Comparison of ENCODE assay signal across 14 cellular contexts in genomic region chr4:6963139-6963611, GRCh38. TPM values are rescaled to one million over a fixed set of nuclear protein-coding genes. Genes with fewer than 3 reads are reported as not detected.
A peak's percentile ranks its signal among the peaks of the same experiment; 100 is the strongest.
DNase-seq lines count a peak whose midpoint lies in the region; TF ChIP-seq lines count a peak whose summit lies in the region.
"Had no signal": no experiment of that assay in that cellular context is flagged by ENCODE, and none has a peak within 500 bp of the region (broad histone marks: within the 10 kb centered on the region; RNA-seq: fewer than 3 reads in every experiment).

No MANE protein-coding gene starts in this region.

- H3K9ac ChIP-seq in neural progenitor cell (no peak overlapping the region), trophoblast cell (ENCODE audit: low read length) (no peak overlapping the region)

- H2BK120ac ChIP-seq in trophoblast cell (ENCODE audit: insufficient read depth, low read length, poor library complexity), result no peak overlapping the region

- H4K91ac ChIP-seq in trophoblast cell (ENCODE audit: low read depth, low read length), result no peak overlapping the region

- H3K14ac ChIP-seq in trophoblast cell (ENCODE audit: low read length), result no peak overlapping the region

- no peak for TF ChIP-seq CTCF in neural progenitor cell (IDR thresholded peaks at IDR 0.05)

- H3K4me3 ChIP-seq in neural progenitor cell (peak overlapping the region; percentile 26), trophoblast cell (ENCODE audit: low read depth, low read length) (no peak overlapping the region)
- H3K4me3 ChIP-seq: suprapubic skin had no signal

- WGBS in trophoblast cell (ENCODE audit: extremely low coverage, insufficient coverage, insufficient read length), result no CpG with 5 or more reads among the region's 12 CpGs

- no peaks in the 10 kb centered on the region for H3K79me1 ChIP-seq in trophoblast cell (ENCODE audit: low read length)

- H3K4me2 ChIP-seq in neural progenitor cell, result peak overlapping the region; percentile 78
- no peak overlapping the region for H3K4me2 ChIP-seq in trophoblast cell (ENCODE audit: low read length)

- H2AK5ac ChIP-seq in trophoblast cell (ENCODE audit: low read length), result no peak overlapping the region

- DNase-seq in COLO668 (lab: John Stamatoyannopoulos, UW; ENCODE audit: unreplicated experiment), result peak; percentile 64
- peak; percentile 50 for DNase-seq in HuH-7.5 (ENCODE audit: low spot score)
- peak; percentile 57 for DNase-seq in dermis blood vessel endothelial cell
- DNase-seq in neural progenitor cell (ENCODE audit: low spot score), result no peak
- DNase-seq in NCI-H1105 (lab: John Stamatoyannopoulos, UW), result no peak
- DNase-seq in NCI-H1436 (lab: John Stamatoyannopoulos, UW), result no peak
- no peak for DNase-seq in cerebellar cortex (ENCODE audit: low spot score)
- no peak for DNase-seq in trophoblast cell
- DNase-seq: DMS79 treated with DMSO at 0.1 percent for 48 hours; effector memory CD8-positive, alpha-beta T cell; naive thymus-derived CD4-positive, alpha-beta T cell; NCI-H526 treated with DMSO at 0.1 percent for 48 hours had no signal

- no peak overlapping the region for H3K4me3 Mint-ChIP-seq in neural progenitor cell
- H3K4me3 Mint-ChIP-seq: T-helper 1 cell treated with Interleukin-12 subunit alpha and Interleukin-12 subunit beta and Interleukin-4 antibody, amounts not matched to agents 30 μg/mL and 1 μg/mL, for 36 hours had no signal

- no peak overlapping the region for H3K23ac ChIP-seq in trophoblast cell (ENCODE audit: low read length)

- peak overlapping the region; percentile 72 for H3K27ac ChIP-seq in neural progenitor cell
- H3K27ac ChIP-seq in trophoblast cell (ENCODE audit: low read depth, low read length), result no peak overlapping the region
- H3K27ac ChIP-seq: suprapubic skin had no signal

- H3K9me3 Mint-ChIP-seq in neural progenitor cell, result no peaks in the 10 kb centered on the region
- H3K9me3 Mint-ChIP-seq: effector memory CD8-positive, alpha-beta T cell; naive thymus-derived CD4-positive, alpha-beta T cell; T-helper 1 cell treated with Interleukin-12 subunit alpha and Interleukin-12 subunit beta and Interleukin-4 antibody, amounts not matched to agents 30 μg/mL and 1 μg/mL, for 36 hours had no signal

- no peak overlapping the region for H4K8ac ChIP-seq in trophoblast cell (ENCODE audit: low read depth, low read length)

- no peak overlapping the region for H3K18ac ChIP-seq in trophoblast cell (ENCODE audit: low read length)

- H3K79me2 ChIP-seq in neural progenitor cell (ENCODE audit: low read depth) (peaks cover 74% of the 10 kb centered on the region), trophoblast cell (ENCODE audit: control insufficient read depth, insufficient read depth, low read length, poor library complexity) (no peaks in the 10 kb centered on the region)

- H3K27ac Mint-ChIP-seq in neural progenitor cell, result no peak overlapping the region
- H3K27ac Mint-ChIP-seq: T-helper 1 cell treated with Interleukin-12 subunit alpha and Interleukin-12 subunit beta and Interleukin-4 antibody, amounts not matched to agents 30 μg/mL and 1 μg/mL, for 36 hours had no signal

- H3K36me3 ChIP-seq in neural progenitor cell, result no peaks in the 10 kb centered on the region
- peaks cover 3 to 5% of the 10 kb centered on the region in 2 experiments for H3K36me3 ChIP-seq in trophoblast cell (ENCODE audit: control insufficient read depth in 1 of 2, insufficient read depth in 2 of 2, low read length in 2 of 2)

- H3K27me3 Mint-ChIP-seq in neural progenitor cell (ENCODE audit: insufficient read depth, low read depth), result peaks cover 4% of the 10 kb centered on the region
- H3K27me3 Mint-ChIP-seq: effector memory CD8-positive, alpha-beta T cell; naive thymus-derived CD4-positive, alpha-beta T cell had no signal

- no peak overlapping the region for H2BK12ac ChIP-seq in trophoblast cell (ENCODE audit: low read length)

- H3F3A ChIP-seq in neural progenitor cell (ENCODE audit: low read depth), result peaks cover 23% of the 10 kb centered on the region

- H3K4me1 Mint-ChIP-seq in neural progenitor cell, result peaks cover 51% of the 10 kb centered on the region

- no peaks in the 10 kb centered on the region for H3K27me3 ChIP-seq in neural progenitor cell
- no peaks in the 10 kb centered on the region for H3K27me3 ChIP-seq in trophoblast cell (ENCODE audit: insufficient read depth, low read length)
- H3K27me3 ChIP-seq: suprapubic skin had no signal

- no peak overlapping the region for H4K12ac ChIP-seq in trophoblast cell (ENCODE audit: low read depth, low read length)

- H3K4me1 ChIP-seq in neural progenitor cell, result peaks cover 39% of the 10 kb centered on the region
- H3K4me1 ChIP-seq in trophoblast cell (ENCODE audit: control insufficient read depth in 1 of 2, insufficient read depth in 2 of 2, low read length in 2 of 2), result peaks cover 0 to 5% of the 10 kb centered on the region in 2 experiments
- H3K4me1 ChIP-seq: suprapubic skin had no signal

- peaks cover 2% of the 10 kb centered on the region for H3K36me3 Mint-ChIP-seq in neural progenitor cell

- H4K20me1 ChIP-seq in neural progenitor cell (ENCODE audit: low read depth), result peaks cover 77% of the 10 kb centered on the region

- H3K4ac ChIP-seq in trophoblast cell (ENCODE audit: low read depth, low read length), result no peak overlapping the region

- H2AFZ ChIP-seq in neural progenitor cell (replicated peaks) (no peak overlapping the region), trophoblast cell (ENCODE audit: insufficient read depth, low read length, poor library complexity) (no peak overlapping the region)

- H2BK5ac ChIP-seq in trophoblast cell (ENCODE audit: low read depth, low read length, poor library complexity), result no peak overlapping the region

- H3K9me3 ChIP-seq in neural progenitor cell (ENCODE audit: low read depth) (no peaks in the 10 kb centered on the region), trophoblast cell (ENCODE audit: insufficient read depth, low read depth, low read length) (no peaks in the 10 kb centered on the region)
- H3K9me3 ChIP-seq: suprapubic skin had no signal

RNA-seq across cellular contexts. Expression of gene TBC1D14, which starts 53.5 kb away (rescaled TPM):
- total RNA-seq in dermis blood vessel endothelial cell (28.2 and 30.0 TPM in 2 replicates), neural progenitor cell (ENCODE audit: low replicate concordance) (47.9 and 58.8 TPM in 2 replicates)
- 21.7 and 21.9 TPM in 2 replicates for polyA plus RNA-seq in trophoblast cell (2013)

Comparison
In these comparisons a context has a peak if more than half of its experiments do, and no peak if none do; other contexts are left out.
1. DNase-seq: peak in COLO668 (single experiment), HuH-7.5 (single experiment) and dermis blood vessel endothelial cell (single experiment); none in neural progenitor cell (single experiment), NCI-H1105 (single experiment), NCI-H1436 (single experiment), cerebellar cortex (single experiment) and trophoblast cell (0 of 2).